ENCODE assay signal across 8 cellular contexts in genomic region chr19:1651061-1651547, GRCh38. TPM values are rescaled to one million over a fixed set of nuclear protein-coding genes. Genes with fewer than 3 reads are reported as not detected.
DNase-seq lines count a peak whose midpoint lies in the region; ATAC-seq and TF ChIP-seq lines count a peak whose summit lies in the region.

No MANE protein-coding gene starts in this region.

- no peak for ATAC-seq in activated CD8-positive, alpha-beta T cell treated with anti-CD3 and anti-CD28 coated beads, Interleukin-2, amount 10 ng/mL, durations not matched to agents 7 days and 5 days
- ATAC-seq in HG02678 (IDR thresholded peaks at IDR 0.05; ENCODE audit: unreplicated experiment), result no peak

- POLR2A ChIA-PET in activated CD8-positive, alpha-beta T cell treated with anti-CD3 and anti-CD28 coated beads, Interleukin-2, amount 10 ng/mL, durations not matched to agents 7 days and 5 days (lab: Charles Lee), result interaction anchor here (1.0 to 1.1 kb wide), 3 partner anchors 44 to 48 kb away, joined by 3 to 5 read pairs (median 4); no protein-coding TSS in a partner anchor

- peak overlapping the region; percentile 79 for H3K9ac ChIP-seq in HUES6 (ENCODE audit: low read length)

- H3K9me3 ChIP-seq in HUES6 (ENCODE audit: control insufficient read depth, insufficient read depth, low read depth, low read length), result no peaks in the 10 kb centered on the region
- no peaks in the 10 kb centered on the region for H3K9me3 ChIP-seq in osteoblast (ENCODE audit: low read depth, low read length)

- DNase-seq in ACHN, result peak; percentile 22
- DNase-seq in activated CD8-positive, alpha-beta T cell treated with anti-CD3 and anti-CD28 coated beads, Interleukin-2, amount 10 ng/mL, durations not matched to agents 7 days and 5 days, result peak; percentile 73
- DNase-seq in epidermal melanocyte (ENCODE audit: insufficient read length, low spot score), result peak; percentile 40
- DNase-seq in osteoblast (ENCODE audit: insufficient read length, low spot score, missing footprints), result peak; percentile 92
- DNase-seq in AG08395 (ENCODE audit: low spot score), result no peak
- DNase-seq in pons (ENCODE audit: low spot score), result no peak

- H3K27me3 ChIP-seq in HUES6 (ENCODE audit: control insufficient read depth, insufficient read depth, low read length) (no peaks in the 10 kb centered on the region), osteoblast (ENCODE audit: insufficient read depth, low read length) (no peaks in the 10 kb centered on the region)

- peaks cover 40% of the 10 kb centered on the region for H3K79me2 ChIP-seq in osteoblast (ENCODE audit: insufficient read depth, low read length)

- H2AFZ ChIP-seq in osteoblast (ENCODE audit: low read length), result peak overlapping the region; percentile 41

- peaks cover 14% of the 10 kb centered on the region for H3K36me3 Mint-ChIP-seq in activated CD8-positive, alpha-beta T cell treated with anti-CD3 and anti-CD28 coated beads, Interleukin-2, amount 10 ng/mL, durations not matched to agents 7 days and 5 days (ENCODE audit: low read depth)

- H3K4me1 Mint-ChIP-seq in activated CD8-positive, alpha-beta T cell treated with anti-CD3 and anti-CD28 coated beads, Interleukin-2, amount 10 ng/mL, durations not matched to agents 7 days and 5 days (ENCODE audit: low read depth), result peaks cover 26% of the 10 kb centered on the region

- H3K4me3 Mint-ChIP-seq in activated CD8-positive, alpha-beta T cell treated with anti-CD3 and anti-CD28 coated beads, Interleukin-2, amount 10 ng/mL, durations not matched to agents 7 days and 5 days, result peak overlapping the region; percentile 88

- peak overlapping the region; percentile 73 for H3K4me3 ChIP-seq in HUES6 (ENCODE audit: low read depth, low read length)
- H3K4me3 ChIP-seq in osteoblast (ENCODE audit: insufficient read depth, low read length), result peak overlapping the region; percentile 79

- no peak for TF ChIP-seq CTCF in osteoblast (IDR thresholded peaks at IDR 0.05; ENCODE audit: extremely low read depth, low read depth, low read length)

- no peaks in the 10 kb centered on the region for H3K27me3 Mint-ChIP-seq in activated CD8-positive, alpha-beta T cell treated with anti-CD3 and anti-CD28 coated beads, Interleukin-2, amount 10 ng/mL, durations not matched to agents 7 days and 5 days (ENCODE audit: low read depth)

- in situ Hi-C loops in ACHN (cut with HindIII; ENCODE audit: low pct_ligation_motif_present, low pct_unique_long_range_greater_than_20kb, low sequenced_read_pairs), result no loop called here

- H3K36me3 ChIP-seq in HUES6 (ENCODE audit: control insufficient read depth, insufficient read depth, low read length) (peaks cover 39% of the 10 kb centered on the region), osteoblast (ENCODE audit: insufficient read depth, low read length) (peaks cover 14% of the 10 kb centered on the region)

- H3K27ac Mint-ChIP-seq in activated CD8-positive, alpha-beta T cell treated with anti-CD3 and anti-CD28 coated beads, Interleukin-2, amount 10 ng/mL, durations not matched to agents 7 days and 5 days, result peak overlapping the region; percentile 93

- H3K27ac ChIP-seq in HUES6 (ENCODE audit: low read depth, low read length) (peak overlapping the region; percentile 82), osteoblast (ENCODE audit: low read depth, low read length) (peak overlapping the region; percentile 8)

- CTCF ChIA-PET in activated CD8-positive, alpha-beta T cell treated with anti-CD3 and anti-CD28 coated beads, Interleukin-2, amount 10 ng/mL, durations not matched to agents 7 days and 5 days (lab: Charles Lee), result interaction anchor here (1.1 to 4.4 kb wide), 6 partner anchors 21 to 60 kb away, joined by 3 to 18 read pairs (median 4); partner anchors contain the start of genes MBD3 and UQCR11

- peaks cover 7% of the 10 kb centered on the region for H3K4me1 ChIP-seq in HUES6 (ENCODE audit: control insufficient read depth, insufficient read depth, low read length)
- H3K4me1 ChIP-seq in osteoblast (ENCODE audit: insufficient read depth, low read length), result peaks cover 15% of the 10 kb centered on the region

- peaks cover 39% of the 10 kb centered on the region for H4K20me1 ChIP-seq in osteoblast (ENCODE audit: insufficient read depth, low read length)

- H3K9me3 Mint-ChIP-seq in activated CD8-positive, alpha-beta T cell treated with anti-CD3 and anti-CD28 coated beads, Interleukin-2, amount 10 ng/mL, durations not matched to agents 7 days and 5 days (ENCODE audit: insufficient read depth), result no peaks in the 10 kb centered on the region

- H3K4me2 ChIP-seq in osteoblast (ENCODE audit: insufficient read depth, low read length), result peak overlapping the region; percentile 91

RNA-seq across cellular contexts. Expression of gene TCF3, which starts 1.3 kb away (rescaled TPM):
- total RNA-seq in activated CD8-positive, alpha-beta T cell treated with anti-CD3 and anti-CD28 coated beads, Interleukin-2, amount 10 ng/mL, durations not matched to agents 7 days and 5 days, result 100 to 1,000 TPM; 130 to 137 TPM
- total RNA-seq in osteoblast, result 46.6 and 55.0 TPM in 2 replicates

RNA-seq across cellular contexts. Expression of gene UQCR11, which starts 45.8 kb away (rescaled TPM):
- 100 to 1,000 TPM; 180 to 195 TPM for total RNA-seq in activated CD8-positive, alpha-beta T cell treated with anti-CD3 and anti-CD28 coated beads, Interleukin-2, amount 10 ng/mL, durations not matched to agents 7 days and 5 days
- 37.4 and 39.4 TPM in 2 replicates for total RNA-seq in osteoblast

RNA-seq across cellular contexts. Expression of gene MBD3, which starts 58.4 kb away (rescaled TPM):
- 100 to 1,000 TPM in 1 of 2 experiments, 10 to 100 TPM in 1; 98.4 to 102 TPM for total RNA-seq in activated CD8-positive, alpha-beta T cell treated with anti-CD3 and anti-CD28 coated beads, Interleukin-2, amount 10 ng/mL, durations not matched to agents 7 days and 5 days
- total RNA-seq in osteoblast, result 76.9 and 78.5 TPM in 2 replicates

Comparison
In these comparisons a context has a peak if more than half of its experiments do, and no peak if none do; other contexts are left out.
1. DNase-seq: peak in ACHN (single experiment), activated CD8-positive, alpha-beta T cell treated with anti-CD3 and anti-CD28 coated beads, Interleukin-2, amount 10 ng/mL, durations not matched to agents 7 days and 5 days (single experiment), epidermal melanocyte (single experiment) and osteoblast (single experiment); none in AG08395 (single experiment) and pons (single experiment).